Comparison of ENCODE assay signal across 15 cellular contexts in the genomic region with DNA sequence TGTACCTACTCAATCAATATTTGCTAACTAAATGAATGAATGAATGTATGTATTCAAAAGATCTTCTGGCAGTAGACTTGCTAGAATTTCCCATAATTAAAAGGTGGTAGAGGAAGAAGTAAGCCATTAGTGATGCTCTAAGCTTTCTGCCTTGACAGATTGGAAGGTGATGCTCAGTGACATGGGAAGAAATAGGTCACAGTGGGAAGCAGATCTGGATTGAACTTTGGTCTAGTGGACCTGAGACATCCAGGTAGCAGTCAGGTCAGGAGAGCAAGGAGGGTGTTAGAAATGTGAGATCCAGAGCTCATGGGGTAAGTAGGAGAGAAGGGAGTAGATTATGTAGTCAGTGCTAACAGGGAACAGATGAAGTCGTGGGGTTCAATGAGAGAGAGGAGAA.
A peak's percentile ranks its signal among the peaks of the same experiment; 100 is the strongest.
DNase-seq lines count a peak whose midpoint lies in the region; ATAC-seq, FAIRE-seq and TF ChIP-seq lines count a peak whose summit lies in the region.
"Had no signal": no experiment of that assay in that cellular context is flagged by ENCODE, and none has a peak within 500 bp of the region (broad histone marks: within the 10 kb centered on the region; RNA-seq: fewer than 3 reads in every experiment).

No MANE protein-coding gene starts in this region.

- WGBS in hepatocyte (ENCODE audit: low lambda C conversion rate, missing lambda C conversion rate), result 90% methylated on average over 1 of the region's 1 CpG

- peak overlapping the region; percentile 92 for H3K4me2 ChIP-seq in BLaER1
- H3K4me2 ChIP-seq in hepatocyte, result no peak overlapping the region
- H3K4me2 ChIP-seq: A549 had no signal

- no peak for TF ChIP-seq CTCF in hepatocyte (IDR thresholded peaks at IDR 0.05; ENCODE audit: poor library complexity)

- FAIRE-seq in GM12892 (lab: Jason Lieb, UNC), result peak; percentile 48
- FAIRE-seq: A549, HTR-8/SVneo, K562 had no signal

- H3K9me3 ChIP-seq in BLaER1, result no peaks in the 10 kb centered on the region
- H3K9me3 ChIP-seq in hepatocyte (ENCODE audit: low read depth), result no peaks in the 10 kb centered on the region
- H3K9me3 ChIP-seq: A549 had no signal

- H3K27ac ChIP-seq in BLaER1 (no peak overlapping the region), hepatocyte (peak overlapping the region; percentile 88)
- H3K27ac ChIP-seq: A549, GM23248 had no signal

- no peak overlapping the region for H2AFZ ChIP-seq in hepatocyte
- H2AFZ ChIP-seq: GM23248 had no signal

- ATAC-seq in HG02973 (IDR thresholded peaks at IDR 0.05; ENCODE audit: unreplicated experiment), result no peak
- no peak for ATAC-seq in left colon
- ATAC-seq: K562 had no signal

- intact Hi-C loops in left colon (cut with DNase I, micrococcal nuclease), result no loop called here

- no peak overlapping the region for H3K9ac ChIP-seq in BLaER1
- H3K9ac ChIP-seq: GM23248 had no signal

- no peak for DNase-seq in GM12892 (ENCODE audit: insufficient read length)
- no peak for DNase-seq in hepatocyte (ENCODE audit: low spot score)
- no peak for DNase-seq in hippocampal formation (lab: John Stamatoyannopoulos, UW)
- DNase-seq in left colon, result no peak
- DNase-seq: C1 segment of cervical spinal cord; Calu3; CD4-positive, alpha-beta T cell; DMS 273 treated with DMSO at 0.1 percent for 48 hours; GM23248; H7 had no signal

- H3K27me3 ChIP-seq in BLaER1 (no peaks in the 10 kb centered on the region), hepatocyte (no peaks in the 10 kb centered on the region)

- H3K36me3 ChIP-seq in BLaER1 (no peaks in the 10 kb centered on the region), hepatocyte (replicated peaks; ENCODE audit: insufficient read depth, low read depth) (no peaks in the 10 kb centered on the region)

- H3K4me3 ChIP-seq in BLaER1, result no peak overlapping the region
- H3K4me3 ChIP-seq in hepatocyte, result no peak overlapping the region
- H3K4me3 ChIP-seq: A549, GM23248, K562 had no signal

- H4K20me1 ChIP-seq in BLaER1 (no peaks in the 10 kb centered on the region), hepatocyte (ENCODE audit: insufficient read depth, poor library complexity, severe bottlenecking) (no peaks in the 10 kb centered on the region)

- no peaks in the 10 kb centered on the region for H3K9me2 ChIP-seq in hepatocyte (replicated peaks; ENCODE audit: insufficient read depth)

- no peak for TF ChIP-seq POLR2A in GM12892 (IDR thresholded peaks at IDR 0.05; ENCODE audit: low read depth, low read length)

- H3K4me1 ChIP-seq in BLaER1 (peaks cover 84% of the 10 kb centered on the region), hepatocyte (ENCODE audit: insufficient read depth) (peaks cover 22% of the 10 kb centered on the region)

- no peaks in the 10 kb centered on the region for H3K79me2 ChIP-seq in hepatocyte
